ENCODE assay signal across 10 cellular contexts in the genomic region with DNA sequence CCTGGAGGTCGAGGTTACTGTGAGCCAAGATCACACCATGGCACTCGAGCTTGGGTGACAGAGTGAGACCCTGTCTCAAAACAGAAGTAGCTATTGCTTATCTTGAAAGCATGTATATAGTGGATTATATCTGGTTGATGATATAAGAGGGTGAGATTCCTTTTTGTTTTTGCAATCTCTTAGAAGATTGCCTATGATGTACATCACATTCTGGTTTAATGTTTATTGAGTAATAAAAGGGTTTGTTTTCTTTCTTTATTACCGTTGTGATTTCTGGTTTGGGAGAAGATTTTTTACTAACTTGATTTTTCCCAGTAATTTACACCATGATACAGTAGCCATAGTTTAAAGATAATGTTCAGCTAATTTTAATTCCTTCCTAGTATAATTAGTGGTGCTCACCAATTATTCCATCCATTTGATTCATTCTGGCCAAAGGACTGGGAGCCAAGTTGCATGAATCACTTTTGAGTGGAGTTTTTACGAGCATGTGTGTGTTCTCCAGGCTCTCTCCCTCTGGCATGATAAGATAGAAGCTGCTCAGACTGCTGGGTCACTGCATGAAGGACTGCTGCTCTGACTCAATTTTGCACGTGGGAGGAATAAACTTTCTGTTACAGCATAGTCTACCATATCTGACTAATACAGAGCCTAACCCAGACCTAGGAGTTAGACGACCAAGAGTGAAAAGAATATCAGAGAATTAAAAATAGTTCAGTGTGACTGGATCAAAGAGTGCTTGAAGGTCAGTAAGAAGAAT. TPM values are rescaled to one million over a fixed set of nuclear protein-coding genes. Genes with fewer than 3 reads are reported as not detected.
DNase-seq lines count a peak whose midpoint lies in the region; ATAC-seq and TF ChIP-seq lines count a peak whose summit lies in the region.
"Had no signal": no experiment of that assay in that cellular context is flagged by ENCODE, and none has a peak within 500 bp of the region (broad histone marks: within the 10 kb centered on the region; RNA-seq: fewer than 3 reads in every experiment).

No MANE protein-coding gene starts in this region.

- DNase-seq in BE2C (peak; percentile 59), LHCN-M2 (ENCODE audit: low read depth) (peak; percentile 98), dermis blood vessel endothelial cell (peak; percentile 61), NCI-H510A treated with DMSO at 0.1 percent for 48 hours (lab: John Stamatoyannopoulos, UW) (no peak), mesenteric fat pad (ENCODE audit: low spot score) (no peak)
- DNase-seq: SW 1271 had no signal

- H3K4me3 ChIP-seq in BE2C (ENCODE audit: low read depth, low read length), result no peak overlapping the region
- no peak overlapping the region for H3K4me3 ChIP-seq in muscle layer of duodenum (ENCODE audit: low read depth in 1 of 2, low read length in 2 of 2)

- H3K36me3 ChIP-seq in BE2C (no peaks in the 10 kb centered on the region), muscle layer of duodenum (ENCODE audit: control insufficient read depth in 1 of 2, insufficient read depth in 2 of 2, low read length in 2 of 2) (no peaks in the 10 kb centered on the region)

- peak overlapping the region; percentile 11 for H3K27ac ChIP-seq in muscle layer of duodenum (ENCODE audit: low read length)
- H3K27ac ChIP-seq: HL-60 had no signal

- H3K9me3 ChIP-seq in BE2C, result no peaks in the 10 kb centered on the region
- no peaks in the 10 kb centered on the region for H3K9me3 ChIP-seq in muscle layer of duodenum (ENCODE audit: control insufficient read depth in 1 of 2, low read length in 2 of 2)

- no peak for TF ChIP-seq CTCF in BE2C (IDR thresholded peaks at IDR 0.05; ENCODE audit: low read depth, low read length)

- H3K4me1 ChIP-seq in BE2C (peaks cover 12% of the 10 kb centered on the region), muscle layer of duodenum (ENCODE audit: control insufficient read depth in 1 of 2, insufficient read depth in 2 of 2, low read length in 2 of 2) (peaks cover 0 to 7% of the 10 kb centered on the region in 2 donors)

- ATAC-seq in HG03457 (IDR thresholded peaks at IDR 0.05; ENCODE audit: unreplicated experiment) (no peak), HG03196 (IDR thresholded peaks at IDR 0.05; ENCODE audit: unreplicated experiment) (no peak)

- H3K27me3 ChIP-seq in BE2C (no peaks in the 10 kb centered on the region), muscle layer of duodenum (ENCODE audit: low read depth, low read length) (no peaks in the 10 kb centered on the region)

RNA-seq across cellular contexts. Expression of gene TSPAN13, which starts 13.5 kb away (rescaled TPM):
- polyA plus RNA-seq in BE2C (2012; ENCODE audit: insufficient read depth, insufficient read length, low read depth), result 3.4 TPM
- 0.34 and 0.96 TPM in 2 replicates for total RNA-seq in LHCN-M2 (2014; rRNA removed)
- polyA plus RNA-seq in LHCN-M2 (2012), result 0.79 TPM
- 64.4 and 69.8 TPM in 2 replicates for total RNA-seq in dermis blood vessel endothelial cell
- total RNA-seq in mesenteric fat pad, result 49.9 TPM

Comparison
In these comparisons a context has a peak if more than half of its experiments do, and no peak if none do; other contexts are left out.
1. DNase-seq: peak in BE2C (single experiment), LHCN-M2 (single experiment) and dermis blood vessel endothelial cell (single experiment); none in NCI-H510A treated with DMSO at 0.1 percent for 48 hours (single experiment) and mesenteric fat pad (single experiment).
2. RNA of gene TSPAN13, which starts 13.5 kb away (total RNA-seq): 64.4 to 69.8 TPM in dermis blood vessel endothelial cell and 49.9 TPM in mesenteric fat pad (single experiment); 0.34 to 0.96 TPM in LHCN-M2; every median in the first group is over 10 times any median in the second.